1 cellular context compared by ENCODE assay signal in genomic region chr15:92809064-92809879, GRCh38.
TF ChIP-seq lines count a peak whose summit lies in the region.

No MANE protein-coding gene starts in this region.

TF ChIP-seq in K562, 482 proteins besides CTCF, POLR2A, EP300 and RAD21 (continued from another document and continues in another):
- peak; percentile 90 for TF ChIP-seq USF1 (CRISPR knock-in tag; IDR thresholded peaks at IDR 0.05)
- TF ChIP-seq HLTF (IDR thresholded peaks at IDR 0.05), result no peak
- TF ChIP-seq SMAD4 (CRISPR knock-in tag; conservative IDR thresholded peaks at IDR 0.05), result peak; percentile 87
- TF ChIP-seq, protein P1, sequence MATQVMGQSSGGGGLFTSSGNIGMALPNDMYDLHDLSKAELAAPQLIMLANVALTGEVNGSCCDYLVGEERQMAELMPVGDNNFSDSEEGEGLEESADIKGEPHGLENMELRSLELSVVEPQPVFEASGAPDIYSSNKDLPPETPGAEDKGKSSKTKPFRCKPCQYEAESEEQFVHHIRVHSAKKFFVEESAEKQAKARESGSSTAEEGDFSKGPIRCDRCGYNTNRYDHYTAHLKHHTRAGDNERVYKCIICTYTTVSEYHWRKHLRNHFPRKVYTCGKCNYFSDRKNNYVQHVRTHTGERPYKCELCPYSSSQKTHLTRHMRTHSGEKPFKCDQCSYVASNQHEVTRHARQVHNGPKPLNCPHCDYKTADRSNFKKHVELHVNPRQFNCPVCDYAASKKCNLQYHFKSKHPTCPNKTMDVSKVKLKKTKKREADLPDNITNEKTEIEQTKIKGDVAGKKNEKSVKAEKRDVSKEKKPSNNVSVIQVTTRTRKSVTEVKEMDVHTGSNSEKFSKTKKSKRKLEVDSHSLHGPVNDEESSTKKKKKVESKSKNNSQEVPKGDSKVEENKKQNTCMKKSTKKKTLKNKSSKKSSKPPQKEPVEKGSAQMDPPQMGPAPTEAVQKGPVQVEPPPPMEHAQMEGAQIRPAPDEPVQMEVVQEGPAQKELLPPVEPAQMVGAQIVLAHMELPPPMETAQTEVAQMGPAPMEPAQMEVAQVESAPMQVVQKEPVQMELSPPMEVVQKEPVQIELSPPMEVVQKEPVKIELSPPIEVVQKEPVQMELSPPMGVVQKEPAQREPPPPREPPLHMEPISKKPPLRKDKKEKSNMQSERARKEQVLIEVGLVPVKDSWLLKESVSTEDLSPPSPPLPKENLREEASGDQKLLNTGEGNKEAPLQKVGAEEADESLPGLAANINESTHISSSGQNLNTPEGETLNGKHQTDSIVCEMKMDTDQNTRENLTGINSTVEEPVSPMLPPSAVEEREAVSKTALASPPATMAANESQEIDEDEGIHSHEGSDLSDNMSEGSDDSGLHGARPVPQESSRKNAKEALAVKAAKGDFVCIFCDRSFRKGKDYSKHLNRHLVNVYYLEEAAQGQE (CRISPR knock-in tag; IDR thresholded peaks at IDR 0.05; ENCODE audit: low read depth), result peak; percentile 50; the same call in 1 of the 2 replicates
- TF ChIP-seq ZNF561 (CRISPR knock-in tag; conservative IDR thresholded peaks at IDR 0.05), result no peak
- TF ChIP-seq ZFP91 (CRISPR knock-in tag; IDR thresholded peaks at IDR 0.05), result peak; percentile 87
- no peak for TF ChIP-seq SREBF1 (IDR thresholded peaks at IDR 0.05; ENCODE audit: borderline replicate concordance, low read depth, low read length)
- TF ChIP-seq ZNF354B (CRISPR knock-in tag; IDR thresholded peaks at IDR 0.05), result no peak
- peak; percentile 13; the same call in 1 of the 2 replicates for TF ChIP-seq ZNF143 (CRISPR knock-in tag; IDR thresholded peaks at IDR 0.05)
- TF ChIP-seq MYNN (IDR thresholded peaks at IDR 0.05), result peak; percentile 73; the same call in 1 of the 2 replicates
- TF ChIP-seq MYNN (CRISPR knock-in tag; IDR thresholded peaks at IDR 0.05), result no peak
- TF ChIP-seq CBX3 (IDR thresholded peaks at IDR 0.05; ENCODE audit: borderline replicate concordance in 1 of 2, low read length in 2 of 2), result peak in 1 of 2 experiments; percentile 8; a peak in 2 of 3 replicates
- 0 out of 2 replicates have a peak, but pooled peaks have one; percentile 43 for TF ChIP-seq PREB (CRISPR knock-in tag; IDR thresholded peaks at IDR 0.05)
- no peak for TF ChIP-seq RFX1 (IDR thresholded peaks at IDR 0.05)
- no peak for TF ChIP-seq ZNF77 (CRISPR knock-in tag; IDR thresholded peaks at IDR 0.05)
- TF ChIP-seq ZZZ3 (IDR thresholded peaks at IDR 0.05), result no peak
- TF ChIP-seq, protein P2, sequence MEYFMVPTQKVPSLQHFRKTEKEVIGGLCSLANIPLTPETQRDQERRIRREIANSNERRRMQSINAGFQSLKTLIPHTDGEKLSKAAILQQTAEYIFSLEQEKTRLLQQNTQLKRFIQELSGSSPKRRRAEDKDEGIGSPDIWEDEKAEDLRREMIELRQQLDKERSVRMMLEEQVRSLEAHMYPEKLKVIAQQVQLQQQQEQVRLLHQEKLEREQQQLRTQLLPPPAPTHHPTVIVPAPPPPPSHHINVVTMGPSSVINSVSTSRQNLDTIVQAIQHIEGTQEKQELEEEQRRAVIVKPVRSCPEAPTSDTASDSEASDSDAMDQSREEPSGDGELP (CRISPR knock-in tag; IDR thresholded peaks at IDR 0.05; ENCODE audit: borderline replicate concordance), result peak; percentile 93
- no peak; the same call in 1 of the 2 replicates for TF ChIP-seq LEF1 (IDR thresholded peaks at IDR 0.05)
- peak; percentile 60 for TF ChIP-seq CC2D1A (IDR thresholded peaks at IDR 0.05)
- 0 out of 4 replicates have a peak, but pooled peaks of 1 of the 2 experiments have one; percentile 15 for TF ChIP-seq SIX5 (IDR thresholded peaks at IDR 0.05; ENCODE audit: borderline replicate concordance in 1 of 2, insufficient read depth in 1 of 2, low read depth in 1 of 2, low read length in 2 of 2)
- TF ChIP-seq BDP1 (IDR thresholded peaks at IDR 0.05; ENCODE audit: insufficient read depth, insufficient read length), result no peak
- no peak for TF ChIP-seq MECOM (CRISPR knock-in tag; IDR thresholded peaks at IDR 0.05)
- peak; percentile 65 for TF ChIP-seq TAF9B (IDR thresholded peaks at IDR 0.05; ENCODE audit: partially characterized antibody)
- TF ChIP-seq NR4A1 (CRISPR knock-in tag; IDR thresholded peaks at IDR 0.05), result no peak
- peak; percentile 31; the same call in 1 of the 2 replicates for TF ChIP-seq NR4A1 (tag; IDR thresholded peaks at IDR 0.05)
- peak; percentile 93 for TF ChIP-seq L3MBTL2 (IDR thresholded peaks at IDR 0.05)
- TF ChIP-seq ZNF589 (CRISPR knock-in tag; IDR thresholded peaks at IDR 0.05; ENCODE audit: low read depth), result peak; percentile 72
- no peak for TF ChIP-seq ZNF398 (CRISPR knock-in tag; IDR thresholded peaks at IDR 0.05)
- TF ChIP-seq TAL1 (IDR thresholded peaks at IDR 0.05), result no peak
- TF ChIP-seq UBTF (IDR thresholded peaks at IDR 0.05; ENCODE audit: borderline replicate concordance in 1 of 2, low read depth in 2 of 2, low read length in 2 of 2), result peak in 1 of 2 experiments; percentile 16; a peak in 1 of 4 replicates
- peak; percentile 83 for TF ChIP-seq ZFX (CRISPR knock-in tag; IDR thresholded peaks at IDR 0.05)
- peak; percentile 97 for TF ChIP-seq KLF6 (CRISPR knock-in tag; IDR thresholded peaks at IDR 0.05; ENCODE audit: borderline replicate concordance)
- no peak for TF ChIP-seq HNRNPH1 (optimal IDR thresholded peaks at IDR 0.05; ENCODE audit: low read depth, low read length)
- TF ChIP-seq ARNT (IDR thresholded peaks at IDR 0.05), result peak; percentile 100
- TF ChIP-seq SAFB2 (IDR thresholded peaks at IDR 0.05; ENCODE audit: borderline replicate concordance, low read depth, low read length, severe bottlenecking), result no peak
- TF ChIP-seq, protein P3, sequence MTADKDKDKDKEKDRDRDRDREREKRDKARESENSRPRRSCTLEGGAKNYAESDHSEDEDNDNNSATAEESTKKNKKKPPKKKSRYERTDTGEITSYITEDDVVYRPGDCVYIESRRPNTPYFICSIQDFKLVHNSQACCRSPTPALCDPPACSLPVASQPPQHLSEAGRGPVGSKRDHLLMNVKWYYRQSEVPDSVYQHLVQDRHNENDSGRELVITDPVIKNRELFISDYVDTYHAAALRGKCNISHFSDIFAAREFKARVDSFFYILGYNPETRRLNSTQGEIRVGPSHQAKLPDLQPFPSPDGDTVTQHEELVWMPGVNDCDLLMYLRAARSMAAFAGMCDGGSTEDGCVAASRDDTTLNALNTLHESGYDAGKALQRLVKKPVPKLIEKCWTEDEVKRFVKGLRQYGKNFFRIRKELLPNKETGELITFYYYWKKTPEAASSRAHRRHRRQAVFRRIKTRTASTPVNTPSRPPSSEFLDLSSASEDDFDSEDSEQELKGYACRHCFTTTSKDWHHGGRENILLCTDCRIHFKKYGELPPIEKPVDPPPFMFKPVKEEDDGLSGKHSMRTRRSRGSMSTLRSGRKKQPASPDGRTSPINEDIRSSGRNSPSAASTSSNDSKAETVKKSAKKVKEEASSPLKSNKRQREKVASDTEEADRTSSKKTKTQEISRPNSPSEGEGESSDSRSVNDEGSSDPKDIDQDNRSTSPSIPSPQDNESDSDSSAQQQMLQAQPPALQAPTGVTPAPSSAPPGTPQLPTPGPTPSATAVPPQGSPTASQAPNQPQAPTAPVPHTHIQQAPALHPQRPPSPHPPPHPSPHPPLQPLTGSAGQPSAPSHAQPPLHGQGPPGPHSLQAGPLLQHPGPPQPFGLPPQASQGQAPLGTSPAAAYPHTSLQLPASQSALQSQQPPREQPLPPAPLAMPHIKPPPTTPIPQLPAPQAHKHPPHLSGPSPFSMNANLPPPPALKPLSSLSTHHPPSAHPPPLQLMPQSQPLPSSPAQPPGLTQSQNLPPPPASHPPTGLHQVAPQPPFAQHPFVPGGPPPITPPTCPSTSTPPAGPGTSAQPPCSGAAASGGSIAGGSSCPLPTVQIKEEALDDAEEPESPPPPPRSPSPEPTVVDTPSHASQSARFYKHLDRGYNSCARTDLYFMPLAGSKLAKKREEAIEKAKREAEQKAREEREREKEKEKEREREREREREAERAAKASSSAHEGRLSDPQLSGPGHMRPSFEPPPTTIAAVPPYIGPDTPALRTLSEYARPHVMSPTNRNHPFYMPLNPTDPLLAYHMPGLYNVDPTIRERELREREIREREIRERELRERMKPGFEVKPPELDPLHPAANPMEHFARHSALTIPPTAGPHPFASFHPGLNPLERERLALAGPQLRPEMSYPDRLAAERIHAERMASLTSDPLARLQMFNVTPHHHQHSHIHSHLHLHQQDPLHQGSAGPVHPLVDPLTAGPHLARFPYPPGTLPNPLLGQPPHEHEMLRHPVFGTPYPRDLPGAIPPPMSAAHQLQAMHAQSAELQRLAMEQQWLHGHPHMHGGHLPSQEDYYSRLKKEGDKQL (CRISPR knock-in tag; IDR thresholded peaks at IDR 0.05; ENCODE audit: borderline replicate concordance), result no peak
- no peak for TF ChIP-seq POLR3A (IDR thresholded peaks at IDR 0.05; ENCODE audit: borderline replicate concordance, extremely low read depth, insufficient read depth, insufficient read length)
- TF ChIP-seq FIP1L1 (IDR thresholded peaks at IDR 0.05; ENCODE audit: low read depth, low read length, poor library complexity, severe bottlenecking), result peak; percentile 98
- TF ChIP-seq ILF3 (IDR thresholded peaks at IDR 0.05; ENCODE audit: borderline replicate concordance), result no peak
- TF ChIP-seq ETV5 (CRISPR knock-in tag; IDR thresholded peaks at IDR 0.05; ENCODE audit: low read depth), result peak; percentile 100
- TF ChIP-seq MAFG (tag; conservative IDR thresholded peaks at IDR 0.05), result no peak
- TF ChIP-seq SRF (CRISPR knock-in tag; IDR thresholded peaks at IDR 0.05), result peak in 1 of 2 experiments; percentile 71; a peak in 2 of 4 replicates
- TF ChIP-seq EZH2 (IDR thresholded peaks at IDR 0.05; ENCODE audit: borderline replicate concordance, low read depth, low read length), result no peak
- no peak for TF ChIP-seq ZNF174 (CRISPR knock-in tag; IDR thresholded peaks at IDR 0.05)
- no peak for TF ChIP-seq ZNF830 (CRISPR knock-in tag; IDR thresholded peaks at IDR 0.05)
- TF ChIP-seq GTF2B (IDR thresholded peaks at IDR 0.05; ENCODE audit: extremely low read depth, insufficient read length), result no peak
- TF ChIP-seq ZNF324 (CRISPR knock-in tag; IDR thresholded peaks at IDR 0.05), result no peak; the same call in 1 of the 2 replicates
- TF ChIP-seq STAG1 (CRISPR knock-in tag; IDR thresholded peaks at IDR 0.05; ENCODE audit: borderline replicate concordance), result peak; percentile 33; the same call in 1 of the 2 replicates
- TF ChIP-seq SETDB1 (IDR thresholded peaks at IDR 0.05; ENCODE audit: low read length), result peak; percentile 80
- peak in 1 of 2 experiments; percentile 93; a peak in 2 of 4 replicates for TF ChIP-seq TEAD1 (CRISPR knock-in tag; IDR thresholded peaks at IDR 0.05)
- TF ChIP-seq HDGF (IDR thresholded peaks at IDR 0.05), result no peak
